Comparison of ENCODE assay signal across 27 cellular contexts in the genomic region with DNA sequence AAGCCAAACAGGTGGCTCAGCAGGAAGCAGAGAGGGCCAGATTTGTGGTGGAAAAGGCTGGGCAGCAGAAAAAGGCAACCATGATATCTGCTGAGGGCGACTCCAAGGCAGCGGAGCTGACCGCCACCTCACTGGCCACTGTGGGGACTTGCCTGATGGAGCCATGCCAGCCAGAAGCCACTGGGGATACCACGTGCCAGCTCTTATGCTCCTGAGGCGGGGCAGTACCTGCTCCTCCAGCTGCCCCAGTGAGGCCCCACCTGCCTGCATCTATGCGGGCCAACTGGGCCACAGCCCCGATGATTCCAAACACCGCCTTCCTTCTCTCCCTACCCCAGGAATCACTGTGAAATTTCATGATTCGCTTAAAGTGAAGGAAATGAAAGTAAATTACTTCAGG. TPM values are rescaled to one million over a fixed set of nuclear protein-coding genes. Genes with fewer than 3 reads are reported as not detected.
"Had no signal": no experiment of that assay in that cellular context is flagged by ENCODE, and none has a peak within 500 bp of the region (broad histone marks: within the 10 kb centered on the region; RNA-seq: fewer than 3 reads in every experiment).

No MANE protein-coding gene starts in this region.

- H3K27ac Mint-ChIP-seq: activated CD4-positive, alpha-beta T cell treated with anti-CD3 and anti-CD28 coated beads for 36 hours; activated CD8-positive, alpha-beta T cell treated with anti-CD3 and anti-CD28 coated beads for 36 hours; activated naive CD4-positive, alpha-beta T cell treated with anti-CD3 and anti-CD28 coated beads, Interleukin-2, amount 10 ng/mL, durations not matched to agents 7 days and 5 days; activated naive CD8-positive, alpha-beta T cell treated with anti-CD3 and anti-CD28 coated beads for 36 hours; activated T-cell treated with anti-CD3 and anti-CD28 coated beads, Interleukin-2, amount 50 U/mL, for 72 hours; activated T-helper 2 cell treated with anti-CD3 and anti-CD28 coated beads, Interferon-gamma antibody, Interleukin-2, Interleukin-4, amounts not matched to agents 10 μg/mL and 5 μg/mL and 100 μg/mL, durations not matched to agents 14 hours and 24 hours and 36 hours had no signal

- ATAC-seq: activated CD4-positive, alpha-beta T cell treated with anti-CD3 and anti-CD28 coated beads for 36 hours; activated CD8-positive, alpha-beta T cell treated with anti-CD3 and anti-CD28 coated beads for 36 hours; activated T-cell treated with anti-CD3 and anti-CD28 coated beads, Interleukin-2, amount 50 U/mL, for 72 hours; PC-3; Right ventricle myocardium inferior had no signal

- H3K27ac ChIP-seq: brain microvascular endothelial cell, cardiac muscle cell, SJCRH30, WERI-Rb-1 had no signal

- H3K4me3 ChIP-seq: cardiac muscle cell, SJCRH30 had no signal

- H3K4me1 Mint-ChIP-seq: activated CD4-positive, alpha-beta T cell treated with anti-CD3 and anti-CD28 coated beads for 36 hours; activated naive CD4-positive, alpha-beta T cell treated with anti-CD3 and anti-CD28 coated beads, Interleukin-2, amount 10 ng/mL, durations not matched to agents 7 days and 5 days; activated naive CD8-positive, alpha-beta T cell treated with anti-CD3 and anti-CD28 coated beads for 36 hours had no signal

- H3K9me3 Mint-ChIP-seq: activated CD8-positive, alpha-beta T cell treated with anti-CD3 and anti-CD28 coated beads for 36 hours; activated naive CD4-positive, alpha-beta T cell treated with anti-CD3 and anti-CD28 coated beads, Interleukin-2, amount 10 ng/mL, durations not matched to agents 7 days and 5 days; activated naive CD8-positive, alpha-beta T cell treated with anti-CD3 and anti-CD28 coated beads for 36 hours; activated T-cell treated with anti-CD3 and anti-CD28 coated beads, Interleukin-2, amount 50 U/mL, for 72 hours; activated T-helper 2 cell treated with anti-CD3 and anti-CD28 coated beads, Interferon-gamma antibody, Interleukin-2, Interleukin-4, amounts not matched to agents 10 μg/mL and 5 μg/mL and 100 μg/mL, durations not matched to agents 14 hours and 24 hours and 36 hours had no signal

- H3K9me3 ChIP-seq: SJCRH30, SK-N-SH had no signal

- H3K4me2 ChIP-seq: SK-N-SH had no signal

- H3K4me3 Mint-ChIP-seq: activated CD4-positive, alpha-beta T cell treated with anti-CD3 and anti-CD28 coated beads for 36 hours; activated CD8-positive, alpha-beta T cell treated with anti-CD3 and anti-CD28 coated beads for 36 hours; activated naive CD4-positive, alpha-beta T cell treated with anti-CD3 and anti-CD28 coated beads, Interleukin-2, amount 10 ng/mL, durations not matched to agents 7 days and 5 days; activated naive CD8-positive, alpha-beta T cell treated with anti-CD3 and anti-CD28 coated beads for 36 hours; activated T-cell treated with anti-CD3 and anti-CD28 coated beads, Interleukin-2, amount 50 U/mL, for 72 hours had no signal

- H3K36me3 Mint-ChIP-seq: activated naive CD4-positive, alpha-beta T cell treated with anti-CD3 and anti-CD28 coated beads, Interleukin-2, amount 10 ng/mL, durations not matched to agents 7 days and 5 days; activated naive CD8-positive, alpha-beta T cell treated with anti-CD3 and anti-CD28 coated beads for 36 hours had no signal

- H3K9me2 ChIP-seq: SK-N-SH had no signal

- DNase-seq: activated CD4-positive, alpha-beta T cell treated with anti-CD3 and anti-CD28 coated beads for 36 hours; activated CD4-positive, alpha-beta T cell treated with anti-CD3 and anti-CD28 coated beads, Interleukin-2, amount 50 U/mL, for 1 hour; activated CD8-positive, alpha-beta memory T cell treated with anti-CD3 and anti-CD28 coated beads, Interleukin-2, amount 50 U/mL, for 4 hours; activated CD8-positive, alpha-beta T cell treated with anti-CD3 and anti-CD28 coated beads for 36 hours; activated gamma-delta T cell treated with Interleukin-2 at 50 U/mL for 16 hours; activated naive CD4-positive, alpha-beta T cell treated with anti-CD3 and anti-CD28 coated beads, Interleukin-2, amount 10 ng/mL, durations not matched to agents 7 days and 5 days; activated naive CD8-positive, alpha-beta T cell treated with anti-CD3 and anti-CD28 coated beads for 36 hours; activated T-cell treated with anti-CD3 and anti-CD28 coated beads, Interleukin-2, amount 50 U/mL, for 72 hours; brain microvascular endothelial cell; NCI-H1105 treated with DMSO at 0.1 percent for 48 hours; NCI-H1436 treated with DMSO at 0.1 percent for 48 hours; NCI-H1930; NCI-H2107; NCI-H446 treated with DMSO at 0.1 percent for 48 hours; NCI-H524 treated with DMSO at 0.1 percent for 48 hours; NCI-H774; PC-3; SJCRH30; SK-N-SH; T-helper 1 cell; WERI-Rb-1 had no signal

- H3K36me3 ChIP-seq: brain microvascular endothelial cell, cardiac muscle cell, SJCRH30, WERI-Rb-1 had no signal

- H3K27me3 ChIP-seq: brain microvascular endothelial cell, SJCRH30 had no signal

- H3K4me1 ChIP-seq: SJCRH30 had no signal

RNA-seq across cellular contexts. Expression of a gene that starts 53.1 kb away (rescaled TPM):
- total RNA-seq: activated CD4-positive, alpha-beta T cell treated with anti-CD3 and anti-CD28 coated beads for 36 hours; activated CD8-positive, alpha-beta T cell treated with anti-CD3 and anti-CD28 coated beads for 36 hours; activated naive CD8-positive, alpha-beta T cell treated with anti-CD3 and anti-CD28 coated beads for 36 hours; activated T-cell treated with anti-CD3 and anti-CD28 coated beads, Interleukin-2, amount 50 U/mL, for 72 hours; activated T-helper 2 cell treated with anti-CD3 and anti-CD28 coated beads, Interferon-gamma antibody, Interleukin-2, Interleukin-4, amounts not matched to agents 10 μg/mL and 5 μg/mL and 100 μg/mL, durations not matched to agents 14 hours and 24 hours and 36 hours; cardiac muscle cell; PC-3; Right ventricle myocardium inferior; RPMI7951; SJCRH30; T-helper 2 cell treated with Interferon-gamma antibody and Interleukin-4, amounts not matched to agents 100 ng/mL and 5 ng/mL, for 36 hours had no signal
- polyA plus RNA-seq: adipose tissue, cardiac muscle cell, SK-N-SH had no signal
